ENCODE assay signal across 22 cellular contexts in the genomic region with DNA sequence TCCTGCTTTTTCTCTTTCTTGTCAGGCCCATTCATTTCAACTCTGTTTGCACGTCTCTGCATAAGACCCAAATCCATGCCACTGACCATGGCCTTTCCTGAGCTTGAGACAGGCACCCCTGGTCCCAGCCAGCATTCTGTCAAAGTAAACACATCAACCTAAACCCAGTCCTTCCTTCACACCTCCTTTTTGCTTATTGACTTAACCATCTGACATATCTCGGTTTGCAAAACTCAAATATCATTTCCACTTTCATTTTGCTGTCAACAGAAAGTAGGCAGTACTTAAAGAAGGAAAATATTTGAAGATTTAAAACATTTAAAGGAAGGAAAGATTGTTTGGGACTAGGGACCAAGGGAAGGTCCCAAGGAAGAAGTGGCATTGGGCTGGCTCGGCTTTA.
"Had no signal": no experiment of that assay in that cellular context is flagged by ENCODE, and none has a peak within 500 bp of the region (broad histone marks: within the 10 kb centered on the region; RNA-seq: fewer than 3 reads in every experiment).

No MANE protein-coding gene starts in this region.

- H3K27ac ChIP-seq: dorsolateral prefrontal cortex, gastrocnemius medialis, neutrophil, pancreas, right lobe of liver, suprapubic skin, transverse colon, upper lobe of right lung, uterus had no signal

- H3K27me3 ChIP-seq: gastrocnemius medialis, neutrophil, pancreas, right lobe of liver, transverse colon, upper lobe of right lung, uterus had no signal

- H3K36me3 ChIP-seq: gastrocnemius medialis, neutrophil, pancreas, right lobe of liver, suprapubic skin, transverse colon, upper lobe of right lung, uterus had no signal

- H3K9me3 ChIP-seq: gastrocnemius medialis, neutrophil, pancreas, right lobe of liver, suprapubic skin, transverse colon, upper lobe of right lung, uterus had no signal

- ATAC-seq: gastrocnemius medialis; natural killer cell; pancreas; right lobe of liver; stimulated activated naive CD8-positive, alpha-beta T cell treated with anti-CD3 and anti-CD28 coated beads, Interleukin-15, amount 100 ng/mL, for 72 hours; upper lobe of right lung had no signal

- DNase-seq: dorsolateral prefrontal cortex; effector CD4-positive, alpha-beta T cell; foreskin fibroblast; gastrocnemius medialis; head of caudate nucleus; natural killer cell; pancreas; right lobe of liver; small intestine; stimulated activated CD4-positive, alpha-beta T cell treated with anti-CD3 and anti-CD28 coated beads, Interleukin-12 subunit alpha, Interleukin-12 subunit beta, amount 100 ng/mL, for 4 hours; stimulated activated CD4-positive, alpha-beta T cell treated with anti-CD3 and anti-CD28 coated beads, Interleukin-1b, Interleukin-23, amount 100 ng/mL, for 48 hours; stimulated activated CD4-positive, alpha-beta T cell treated with anti-CD3 and anti-CD28 coated beads, Interleukin-4, amount 100 ng/mL, for 1 hour; stimulated activated CD8-positive, alpha-beta memory T cell treated with anti-CD3 and anti-CD28 coated beads, Interleukin-4, amount 100 ng/mL, for 48 hours; stimulated activated naive CD4-positive, alpha-beta T cell; stimulated activated naive CD8-positive, alpha-beta T cell treated with anti-CD3 and anti-CD28 coated beads, Interleukin-15, amount 100 ng/mL, for 72 hours; transverse colon; upper lobe of right lung; uterus had no signal

- H3K4me3 ChIP-seq: dorsolateral prefrontal cortex, gastrocnemius medialis, lung, pancreas, right lobe of liver, suprapubic skin, transverse colon, upper lobe of right lung, uterus had no signal

- FAIRE-seq: keratinocyte, pancreas, small intestine had no signal

- H3K4me1 ChIP-seq: gastrocnemius medialis, pancreas, right lobe of liver, suprapubic skin, upper lobe of right lung, uterus had no signal
